ENCODE assay signal across 9 cellular contexts in genomic region chrX:53421125-53421524, GRCh38. TPM values are rescaled to one million over a fixed set of nuclear protein-coding genes. Genes with fewer than 3 reads are reported as not detected.
DNase-seq lines count a peak whose midpoint lies in the region; ATAC-seq and TF ChIP-seq lines count a peak whose summit lies in the region.
"Had no signal": no experiment of that assay in that cellular context is flagged by ENCODE, and none has a peak within 500 bp of the region (broad histone marks: within the 10 kb centered on the region; RNA-seq: fewer than 3 reads in every experiment).

No MANE protein-coding gene starts in this region.

- peaks cover 20% of the 10 kb centered on the region for H4K20me1 ChIP-seq in smooth muscle cell (ENCODE audit: low read depth)

- ATAC-seq in T-cell (replicated peaks in 1 of 4), result no peak
- ATAC-seq in HG03378 (IDR thresholded peaks at IDR 0.05; ENCODE audit: unreplicated experiment), result no peak
- ATAC-seq in HG03097 (IDR thresholded peaks at IDR 0.05; ENCODE audit: low FRiP score, unreplicated experiment), result no peak

- no peak overlapping the region for H3K9ac ChIP-seq in smooth muscle cell (ENCODE audit: low read depth)

- H3K27ac Mint-ChIP-seq in T-helper 1 cell treated with Interleukin-12 subunit alpha and Interleukin-12 subunit beta and Interleukin-4 antibody, amounts not matched to agents 30 μg/mL and 1 μg/mL, for 36 hours, result peak overlapping the region; percentile 98
- peak overlapping the region; percentile 93 to 95 for H3K27ac Mint-ChIP-seq in T-cell

- no peaks in the 10 kb centered on the region for H3K9me3 ChIP-seq in smooth muscle cell (replicated peaks; ENCODE audit: low read depth)

- CTCF ChIA-PET in T-cell (lab: Charles Lee), result no interaction called here

- H3K36me3 ChIP-seq in smooth muscle cell (ENCODE audit: low read depth), result no peaks in the 10 kb centered on the region

- peaks cover 28% of the 10 kb centered on the region for H3K4me1 Mint-ChIP-seq in T-helper 1 cell treated with Interleukin-12 subunit alpha and Interleukin-12 subunit beta and Interleukin-4 antibody, amounts not matched to agents 30 μg/mL and 1 μg/mL, for 36 hours (ENCODE audit: low read depth)
- peaks cover 36 to 40% (median 37%) of the 10 kb centered on the region in 3 donors for H3K4me1 Mint-ChIP-seq in T-cell

- no peak for DNase-seq in T-helper 1 cell
- DNase-seq in T-cell, result no peak
- no peak for DNase-seq in foreskin fibroblast
- no peak for DNase-seq in smooth muscle cell (lab: John Stamatoyannopoulos, UW; ENCODE audit: unreplicated experiment)
- DNase-seq in GDM1 (lab: John Stamatoyannopoulos, UW), result no peak
- DNase-seq: SW 1271 had no signal

- H3K79me2 ChIP-seq in smooth muscle cell (ENCODE audit: low read depth), result peaks cover 49% of the 10 kb centered on the region

- no peaks in the 10 kb centered on the region for H3K27me3 Mint-ChIP-seq in T-helper 1 cell treated with Interleukin-12 subunit alpha and Interleukin-12 subunit beta and Interleukin-4 antibody, amounts not matched to agents 30 μg/mL and 1 μg/mL, for 36 hours (ENCODE audit: low read depth)
- no peaks in the 10 kb centered on the region for H3K27me3 Mint-ChIP-seq in T-cell

- H3K4me3 ChIP-seq in foreskin fibroblast (ENCODE audit: low read depth in 1 of 2, low read length in 2 of 2) (peak overlapping the region; percentile 76 to 78), smooth muscle cell (peak overlapping the region; percentile 68)

- TF ChIP-seq CTCF in foreskin fibroblast (IDR thresholded peaks at IDR 0.05; ENCODE audit: low read depth, low read length), result no peak
- no peak for TF ChIP-seq CTCF in smooth muscle cell (IDR thresholded peaks at IDR 0.05; ENCODE audit: borderline replicate concordance, insufficient read depth, poor library complexity, severe bottlenecking)

- POLR2A ChIA-PET in T-cell (lab: Charles Lee), result no interaction called here

- H3K9me3 Mint-ChIP-seq in T-helper 1 cell treated with Interleukin-12 subunit alpha and Interleukin-12 subunit beta and Interleukin-4 antibody, amounts not matched to agents 30 μg/mL and 1 μg/mL, for 36 hours, result no peaks in the 10 kb centered on the region
- H3K9me3 Mint-ChIP-seq in T-cell, result no peaks in the 10 kb centered on the region

- peak overlapping the region; percentile 95 for H3K4me3 Mint-ChIP-seq in T-helper 1 cell treated with Interleukin-12 subunit alpha and Interleukin-12 subunit beta and Interleukin-4 antibody, amounts not matched to agents 30 μg/mL and 1 μg/mL, for 36 hours
- peak overlapping the region; percentile 89 to 99 (median 89) for H3K4me3 Mint-ChIP-seq in T-cell

- H3F3A ChIP-seq in smooth muscle cell (ENCODE audit: low read depth), result no peaks in the 10 kb centered on the region

- H3K27me3 ChIP-seq in smooth muscle cell (ENCODE audit: low read depth), result no peaks in the 10 kb centered on the region

- no peak overlapping the region for H3K27ac ChIP-seq in smooth muscle cell (ENCODE audit: low read depth)

- no peak overlapping the region for H2AFZ ChIP-seq in smooth muscle cell (ENCODE audit: low read depth)

- WGBS in smooth muscle cell (ENCODE audit: low lambda C conversion rate), result 49% methylated on average over 2 of the region's 2 CpGs

- H3K4me1 ChIP-seq in smooth muscle cell (ENCODE audit: low read depth), result no peaks in the 10 kb centered on the region

- peaks cover 2% of the 10 kb centered on the region for H3K36me3 Mint-ChIP-seq in T-helper 1 cell treated with Interleukin-12 subunit alpha and Interleukin-12 subunit beta and Interleukin-4 antibody, amounts not matched to agents 30 μg/mL and 1 μg/mL, for 36 hours (ENCODE audit: low read depth)
- H3K36me3 Mint-ChIP-seq in T-cell, result peaks cover 3% of the 10 kb centered on the region

- peak overlapping the region; percentile 83 for H3K4me2 ChIP-seq in smooth muscle cell

RNA-seq across cellular contexts. Expression of gene SMC1A, which starts 1.3 kb away (rescaled TPM):
- total RNA-seq in T-cell, result 10 to 100 TPM; 46.8 to 73.0 (median 66.0) TPM
- 19.7 and 22.2 TPM in 2 replicates for total RNA-seq in smooth muscle cell
- polyA plus RNA-seq in smooth muscle cell, result 18.1 and 18.3 TPM in 2 replicates

RNA-seq across cellular contexts. Expression of gene RIBC1, which starts 1.5 kb away (rescaled TPM):
- 1 to 10 TPM; 1.5 to 2.7 (median 2.1) TPM for total RNA-seq in T-cell
- total RNA-seq in smooth muscle cell, result 0.54 and 1.4 TPM in 2 replicates
- 0.16 TPM in 1 of 2 replicates, not detected in the other for polyA plus RNA-seq in smooth muscle cell

RNA-seq across cellular contexts. Expression of gene HSD17B10, which starts 13.0 kb away (rescaled TPM):
- total RNA-seq in T-cell (10 to 100 TPM; 36.6 to 60.0 (median 43.3) TPM), smooth muscle cell (42.4 and 48.6 TPM in 2 replicates)
- polyA plus RNA-seq in smooth muscle cell, result 90.0 and 92.2 TPM in 2 replicates
